ENCODE assay signal across 1 cellular context in the genomic region with DNA sequence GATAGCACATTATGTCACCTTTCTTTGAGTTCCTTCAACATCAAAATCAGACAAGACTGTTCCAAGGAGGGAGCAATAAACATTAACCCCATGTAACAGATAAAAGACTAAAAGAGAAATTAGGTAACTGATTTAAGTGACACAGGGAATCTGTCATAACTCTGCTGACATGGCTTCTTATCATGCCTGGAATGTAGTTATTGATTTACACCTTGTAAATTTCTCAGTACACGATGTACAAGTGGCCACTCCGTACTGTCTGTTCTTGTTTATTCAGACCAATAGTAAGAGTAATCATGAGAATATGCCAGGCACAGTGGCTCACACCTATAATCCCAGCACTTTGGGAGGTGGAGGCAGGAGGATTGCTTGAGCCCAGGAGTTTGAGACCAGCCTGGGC.
A peak's percentile ranks its signal among the peaks of the same experiment; 100 is the strongest.
TF ChIP-seq lines count a peak whose summit lies in the region.

No MANE protein-coding gene starts in this region.

TF ChIP-seq in HepG2, 621 proteins besides CTCF, POLR2A, EP300 and RAD21 (continued from another document and continues in another):
- TF ChIP-seq, protein P1, sequence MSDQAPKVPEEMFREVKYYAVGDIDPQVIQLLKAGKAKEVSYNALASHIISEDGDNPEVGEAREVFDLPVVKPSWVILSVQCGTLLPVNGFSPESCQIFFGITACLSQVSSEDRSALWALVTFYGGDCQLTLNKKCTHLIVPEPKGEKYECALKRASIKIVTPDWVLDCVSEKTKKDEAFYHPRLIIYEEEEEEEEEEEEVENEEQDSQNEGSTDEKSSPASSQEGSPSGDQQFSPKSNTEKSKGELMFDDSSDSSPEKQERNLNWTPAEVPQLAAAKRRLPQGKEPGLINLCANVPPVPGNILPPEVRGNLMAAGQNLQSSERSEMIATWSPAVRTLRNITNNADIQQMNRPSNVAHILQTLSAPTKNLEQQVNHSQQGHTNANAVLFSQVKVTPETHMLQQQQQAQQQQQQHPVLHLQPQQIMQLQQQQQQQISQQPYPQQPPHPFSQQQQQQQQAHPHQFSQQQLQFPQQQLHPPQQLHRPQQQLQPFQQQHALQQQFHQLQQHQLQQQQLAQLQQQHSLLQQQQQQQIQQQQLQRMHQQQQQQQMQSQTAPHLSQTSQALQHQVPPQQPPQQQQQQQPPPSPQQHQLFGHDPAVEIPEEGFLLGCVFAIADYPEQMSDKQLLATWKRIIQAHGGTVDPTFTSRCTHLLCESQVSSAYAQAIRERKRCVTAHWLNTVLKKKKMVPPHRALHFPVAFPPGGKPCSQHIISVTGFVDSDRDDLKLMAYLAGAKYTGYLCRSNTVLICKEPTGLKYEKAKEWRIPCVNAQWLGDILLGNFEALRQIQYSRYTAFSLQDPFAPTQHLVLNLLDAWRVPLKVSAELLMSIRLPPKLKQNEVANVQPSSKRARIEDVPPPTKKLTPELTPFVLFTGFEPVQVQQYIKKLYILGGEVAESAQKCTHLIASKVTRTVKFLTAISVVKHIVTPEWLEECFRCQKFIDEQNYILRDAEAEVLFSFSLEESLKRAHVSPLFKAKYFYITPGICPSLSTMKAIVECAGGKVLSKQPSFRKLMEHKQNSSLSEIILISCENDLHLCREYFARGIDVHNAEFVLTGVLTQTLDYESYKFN (CRISPR knock-in tag; conservative IDR thresholded peaks at IDR 0.05): peak; percentile 29; the same call in 1 of the 2 replicates
- TF ChIP-seq SP140L (CRISPR knock-in tag; IDR thresholded peaks at IDR 0.05; ENCODE audit: borderline replicate concordance): no peak
- TF ChIP-seq, protein P2, sequence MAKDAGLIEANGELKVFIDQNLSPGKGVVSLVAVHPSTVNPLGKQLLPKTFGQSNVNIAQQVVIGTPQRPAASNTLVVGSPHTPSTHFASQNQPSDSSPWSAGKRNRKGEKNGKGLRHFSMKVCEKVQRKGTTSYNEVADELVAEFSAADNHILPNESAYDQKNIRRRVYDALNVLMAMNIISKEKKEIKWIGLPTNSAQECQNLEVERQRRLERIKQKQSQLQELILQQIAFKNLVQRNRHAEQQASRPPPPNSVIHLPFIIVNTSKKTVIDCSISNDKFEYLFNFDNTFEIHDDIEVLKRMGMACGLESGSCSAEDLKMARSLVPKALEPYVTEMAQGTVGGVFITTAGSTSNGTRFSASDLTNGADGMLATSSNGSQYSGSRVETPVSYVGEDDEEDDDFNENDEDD (CRISPR knock-in tag; IDR thresholded peaks at IDR 0.05; ENCODE audit: borderline replicate concordance): peak; percentile 10; the same call in 1 of the 2 replicates
- TF ChIP-seq ZNF83 (CRISPR knock-in tag; IDR thresholded peaks at IDR 0.05; ENCODE audit: borderline replicate concordance): no peak
- TF ChIP-seq POLR2G (IDR thresholded peaks at IDR 0.05; ENCODE audit: low read depth, low read length): 0 out of 2 replicates have a peak, but pooled peaks have one; percentile 4
- 0 out of 2 replicates have a peak, but pooled peaks have one; percentile 21 for TF ChIP-seq TBX2 (CRISPR knock-in tag; IDR thresholded peaks at IDR 0.05; ENCODE audit: borderline replicate concordance)
- no peak for TF ChIP-seq MAF1 (CRISPR knock-in tag; IDR thresholded peaks at IDR 0.05; ENCODE audit: borderline replicate concordance)
- TF ChIP-seq, protein P3, sequence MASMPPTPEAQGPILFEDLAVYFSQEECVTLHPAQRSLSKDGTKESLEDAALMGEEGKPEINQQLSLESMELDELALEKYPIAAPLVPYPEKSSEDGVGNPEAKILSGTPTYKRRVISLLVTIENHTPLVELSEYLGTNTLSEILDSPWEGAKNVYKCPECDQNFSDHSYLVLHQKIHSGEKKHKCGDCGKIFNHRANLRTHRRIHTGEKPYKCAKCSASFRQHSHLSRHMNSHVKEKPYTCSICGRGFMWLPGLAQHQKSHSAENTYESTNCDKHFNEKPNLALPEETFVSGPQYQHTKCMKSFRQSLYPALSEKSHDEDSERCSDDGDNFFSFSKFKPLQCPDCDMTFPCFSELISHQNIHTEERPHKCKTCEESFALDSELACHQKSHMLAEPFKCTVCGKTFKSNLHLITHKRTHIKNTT (CRISPR knock-in tag; IDR thresholded peaks at IDR 0.05): no peak
- TF ChIP-seq ZNF12 (CRISPR knock-in tag; IDR thresholded peaks at IDR 0.05): no peak
- TF ChIP-seq RORA (CRISPR knock-in tag; IDR thresholded peaks at IDR 0.05): no peak
- no peak for TF ChIP-seq ZNF580 (CRISPR knock-in tag; IDR thresholded peaks at IDR 0.05; ENCODE audit: borderline replicate concordance, low read depth)
- no peak for TF ChIP-seq ZNF709 (CRISPR knock-in tag; IDR thresholded peaks at IDR 0.05)
- TF ChIP-seq GATAD1 (CRISPR knock-in tag; IDR thresholded peaks at IDR 0.05): no peak
- TF ChIP-seq ZMYM3 (CRISPR knock-in tag; IDR thresholded peaks at IDR 0.05): peak; percentile 30; the same call in 1 of the 2 replicates
- no peak for TF ChIP-seq CBX2 (IDR thresholded peaks at IDR 0.05; ENCODE audit: low read depth, low read length)
- TF ChIP-seq CBX2 (CRISPR knock-in tag; IDR thresholded peaks at IDR 0.05; ENCODE audit: low read depth): no peak
- no peak for TF ChIP-seq ZNF205 (CRISPR knock-in tag; IDR thresholded peaks at IDR 0.05)
- no peak for TF ChIP-seq NFE2L2 (IDR thresholded peaks at IDR 0.05; ENCODE audit: low read length)
- TF ChIP-seq FOXK1 (CRISPR knock-in tag; IDR thresholded peaks at IDR 0.05; ENCODE audit: borderline replicate concordance, low read depth): 0 out of 2 replicates have a peak, but pooled peaks have one; percentile 26
- TF ChIP-seq, protein P4, sequence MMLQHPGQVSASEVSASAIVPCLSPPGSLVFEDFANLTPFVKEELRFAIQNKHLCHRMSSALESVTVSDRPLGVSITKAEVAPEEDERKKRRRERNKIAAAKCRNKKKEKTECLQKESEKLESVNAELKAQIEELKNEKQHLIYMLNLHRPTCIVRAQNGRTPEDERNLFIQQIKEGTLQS (CRISPR knock-in tag; IDR thresholded peaks at IDR 0.05): no peak
- TF ChIP-seq ZNF740 (CRISPR knock-in tag; IDR thresholded peaks at IDR 0.05): no peak
- peak; percentile 40; the same call in 1 of the 2 replicates for TF ChIP-seq DMAP1 (CRISPR knock-in tag; IDR thresholded peaks at IDR 0.05)
- TF ChIP-seq CHD2 (IDR thresholded peaks at IDR 0.05; ENCODE audit: low read depth, low read length): no peak
- no peak for TF ChIP-seq ZFP1 (CRISPR knock-in tag; IDR thresholded peaks at IDR 0.05)
- no peak for TF ChIP-seq ZFYVE20 (CRISPR knock-in tag; IDR thresholded peaks at IDR 0.05; ENCODE audit: borderline replicate concordance, low read depth)
- TF ChIP-seq SIX4 (CRISPR knock-in tag; IDR thresholded peaks at IDR 0.05): no peak
- TF ChIP-seq IRF1 (CRISPR knock-in tag; IDR thresholded peaks at IDR 0.05; ENCODE audit: low read depth): no peak
- no peak for TF ChIP-seq FOXM1 (CRISPR knock-in tag; IDR thresholded peaks at IDR 0.05)
- TF ChIP-seq, protein P5, sequence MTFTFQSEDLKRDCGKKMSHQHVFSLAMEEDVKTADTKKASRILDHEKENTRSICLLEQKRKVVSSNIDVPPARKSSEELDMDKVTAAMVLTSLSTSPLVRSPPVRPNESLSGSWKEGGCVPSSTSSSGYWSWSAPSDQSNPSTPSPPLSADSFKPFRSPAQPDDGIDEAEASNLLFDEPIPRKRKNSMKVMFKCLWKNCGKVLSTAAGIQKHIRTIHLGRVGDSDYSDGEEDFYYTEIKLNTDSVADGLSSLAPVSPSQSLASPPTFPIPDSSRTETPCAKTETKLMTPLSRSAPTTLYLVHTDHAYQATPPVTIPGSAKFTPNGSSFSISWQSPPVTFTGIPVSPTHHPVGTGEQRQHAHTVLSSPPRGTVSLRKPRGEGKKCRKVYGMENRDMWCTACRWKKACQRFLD (CRISPR knock-in tag; IDR thresholded peaks at IDR 0.05; ENCODE audit: borderline replicate concordance): no peak
- no peak for TF ChIP-seq THYN1 (CRISPR knock-in tag; IDR thresholded peaks at IDR 0.05; ENCODE audit: borderline replicate concordance, low read depth)
- TF ChIP-seq NRL (CRISPR knock-in tag; IDR thresholded peaks at IDR 0.05; ENCODE audit: borderline replicate concordance): no peak
- no peak; the same call in 1 of the 2 replicates for TF ChIP-seq KMT2B (CRISPR knock-in tag; IDR thresholded peaks at IDR 0.05)
- no peak for TF ChIP-seq ZBTB40 (IDR thresholded peaks at IDR 0.05)
- no peak for TF ChIP-seq ZBTB40 (CRISPR knock-in tag; IDR thresholded peaks at IDR 0.05)
- no peak for TF ChIP-seq RELA (CRISPR knock-in tag; IDR thresholded peaks at IDR 0.05)
- TF ChIP-seq FOXA3 (CRISPR knock-in tag; IDR thresholded peaks at IDR 0.05): peak; percentile 79
- no peak for TF ChIP-seq ASH2L (IDR thresholded peaks at IDR 0.05; ENCODE audit: insufficient read length, low read depth, low read length)
- TF ChIP-seq NR1H2 (CRISPR knock-in tag; IDR thresholded peaks at IDR 0.05; ENCODE audit: borderline replicate concordance, low read depth): no peak
- TF ChIP-seq GABPA (IDR thresholded peaks at IDR 0.05; ENCODE audit: low read depth, low read length): no peak
- no peak for TF ChIP-seq GABPA (CRISPR knock-in tag; IDR thresholded peaks at IDR 0.05; ENCODE audit: low read depth)
- TF ChIP-seq ZUFSP (CRISPR knock-in tag; IDR thresholded peaks at IDR 0.05; ENCODE audit: borderline replicate concordance): no peak
- peak; percentile 76 for TF ChIP-seq GATAD2A (CRISPR knock-in tag; IDR thresholded peaks at IDR 0.05)
- TF ChIP-seq NFRKB (IDR thresholded peaks at IDR 0.05): no peak
